ENCODE assay signal across 10 cellular contexts in genomic region chr5:6737043-6737941, GRCh38. TPM values are rescaled to one million over a fixed set of nuclear protein-coding genes. Genes with fewer than 3 reads are reported as not detected.
A peak's percentile ranks its signal among the peaks of the same experiment; 100 is the strongest.
DNase-seq lines count a peak whose midpoint lies in the region; ATAC-seq and TF ChIP-seq lines count a peak whose summit lies in the region.
"Had no signal": no experiment of that assay in that cellular context is flagged by ENCODE, and none has a peak within 500 bp of the region (broad histone marks: within the 10 kb centered on the region; RNA-seq: fewer than 3 reads in every experiment).

No MANE protein-coding gene starts in this region.

- in situ Hi-C loops in brain microvascular endothelial cell (cut with HindIII; ENCODE audit: low pct_ligation_motif_present, low sequenced_read_pairs), result loop anchor here (25.0 kb wide), 1 partner anchor 100 kb away; the partner anchor contains the start of genes NSUN2 and SRD5A1

- peaks cover 18 to 34% of the 10 kb centered on the region in 2 donors for H3K36me3 ChIP-seq in ascending aorta
- H3K36me3 ChIP-seq in brain microvascular endothelial cell (replicated peaks), result peaks cover 28% of the 10 kb centered on the region

- H3K36me3 Mint-ChIP-seq in activated CD4-positive, alpha-beta memory T cell treated with anti-CD3 and anti-CD28 coated beads, Interleukin-2, amount 10 ng/mL, durations not matched to agents 7 days and 5 days (ENCODE audit: low read depth), result peaks cover 57% of the 10 kb centered on the region

- TF ChIP-seq CTCF in ascending aorta (IDR thresholded peaks at IDR 0.05) (no peak), brain microvascular endothelial cell (IDR thresholded peaks at IDR 0.05; ENCODE audit: low read depth, low read length, missing control alignments) (no peak)

- H3K27me3 ChIP-seq in ascending aorta (no peaks in the 10 kb centered on the region), brain microvascular endothelial cell (replicated peaks) (no peaks in the 10 kb centered on the region)

- intact Hi-C loops in ascending aorta (cut with DNase I), result no loop called here

- POLR2A ChIA-PET in activated CD4-positive, alpha-beta memory T cell treated with anti-CD3 and anti-CD28 coated beads, Interleukin-2, amount 10 ng/mL, durations not matched to agents 7 days and 5 days (lab: Charles Lee), result interaction anchor here (1.3 to 2.1 kb wide), 3 partner anchors 8 to 105 kb away, joined by 3 to 7 read pairs (median 4); partner anchors contain the start of genes NSUN2 and SRD5A1

- H3K27ac ChIP-seq in ascending aorta, result no peak overlapping the region
- H3K27ac ChIP-seq in brain microvascular endothelial cell, result no peak overlapping the region

- ATAC-seq in HG02938 (IDR thresholded peaks at IDR 0.05; ENCODE audit: unreplicated experiment), result peak; percentile 87

- H3K4me3 ChIP-seq in ascending aorta (no peak overlapping the region), brain microvascular endothelial cell (ENCODE audit: low read depth, low read length) (no peak overlapping the region)

- no peaks in the 10 kb centered on the region for H3K27me3 Mint-ChIP-seq in activated CD4-positive, alpha-beta memory T cell treated with anti-CD3 and anti-CD28 coated beads, Interleukin-2, amount 10 ng/mL, durations not matched to agents 7 days and 5 days

- peak; percentile 30 for DNase-seq in stimulated activated CD4-positive, alpha-beta T cell treated with anti-CD3 and anti-CD28 coated beads, Interleukin-1b, Interleukin-23, amount 100 ng/mL, for 48 hours
- DNase-seq in stimulated activated CD4-positive, alpha-beta T cell treated with anti-CD3 and anti-CD28 coated beads, Interleukin-12 subunit alpha, Interleukin-12 subunit beta, amount 100 ng/mL, for 4 hours, result no peak
- DNase-seq in activated CD4-positive, alpha-beta memory T cell treated with anti-CD3 and anti-CD28 coated beads, Interleukin-2, amount 10 ng/mL, durations not matched to agents 7 days and 5 days, result no peak
- DNase-seq in ascending aorta (ENCODE audit: low spot score in 2 of 2) (no peak), brain microvascular endothelial cell (no peak), dedifferentiated amniotic fluid mesenchymal stem cell (ENCODE audit: extremely low spot score) (no peak), germinal center (ENCODE audit: low spot score) (no peak)
- DNase-seq: DND-41, NCI-H748 treated with DMSO at 0.1 percent for 48 hours had no signal

- CTCF ChIA-PET in activated CD4-positive, alpha-beta memory T cell treated with anti-CD3 and anti-CD28 coated beads, Interleukin-2, amount 10 ng/mL, durations not matched to agents 7 days and 5 days (lab: Charles Lee), result interaction anchor here (1.4 to 1.7 kb wide), 2 partner anchors 8 to 15 kb away, joined by 5 read pairs; no protein-coding TSS in a partner anchor

- no peak overlapping the region for H3K4me3 Mint-ChIP-seq in activated CD4-positive, alpha-beta memory T cell treated with anti-CD3 and anti-CD28 coated beads, Interleukin-2, amount 10 ng/mL, durations not matched to agents 7 days and 5 days

- H3K9me3 ChIP-seq in ascending aorta, result no peaks in the 10 kb centered on the region

- H3K4me1 ChIP-seq in ascending aorta, result peaks cover 14 to 20% of the 10 kb centered on the region in 2 donors

- H3K4me1 Mint-ChIP-seq in activated CD4-positive, alpha-beta memory T cell treated with anti-CD3 and anti-CD28 coated beads, Interleukin-2, amount 10 ng/mL, durations not matched to agents 7 days and 5 days, result peaks cover 54% of the 10 kb centered on the region

- no peaks in the 10 kb centered on the region for H3K9me3 Mint-ChIP-seq in activated CD4-positive, alpha-beta memory T cell treated with anti-CD3 and anti-CD28 coated beads, Interleukin-2, amount 10 ng/mL, durations not matched to agents 7 days and 5 days

- H3K27ac Mint-ChIP-seq in activated CD4-positive, alpha-beta memory T cell treated with anti-CD3 and anti-CD28 coated beads, Interleukin-2, amount 10 ng/mL, durations not matched to agents 7 days and 5 days, result peak overlapping the region; percentile 70

RNA-seq across cellular contexts. Expression of gene TENT4A, which starts 24.1 kb away (rescaled TPM):
- 10 to 100 TPM; 34.3 to 36.6 TPM for total RNA-seq in activated CD4-positive, alpha-beta memory T cell treated with anti-CD3 and anti-CD28 coated beads, Interleukin-2, amount 10 ng/mL, durations not matched to agents 7 days and 5 days
- total RNA-seq in ascending aorta, result 12.5 TPM
